16 cellular contexts compared by ENCODE assay signal in genomic region chr16:18805257-18805773, GRCh38. TPM values are rescaled to one million over a fixed set of nuclear protein-coding genes. Genes with fewer than 3 reads are reported as not detected.
DNase-seq lines count a peak whose midpoint lies in the region; ATAC-seq, FAIRE-seq and TF ChIP-seq lines count a peak whose summit lies in the region.
"Had no signal": no experiment of that assay in that cellular context is flagged by ENCODE, and none has a peak within 500 bp of the region (broad histone marks: within the 10 kb centered on the region; RNA-seq: fewer than 3 reads in every experiment).

No MANE protein-coding gene starts in this region.

- no peak for DNase-seq in activated CD8-positive, alpha-beta T cell treated with anti-CD3 and anti-CD28 coated beads for 36 hours
- DNase-seq in activated CD8-positive, alpha-beta T cell treated with anti-CD3 and anti-CD28 coated beads, Interleukin-2, amount 10 ng/mL, durations not matched to agents 7 days and 5 days, result no peak
- DNase-seq in adipocyte (ENCODE audit: low read depth), result no peak
- DNase-seq in smooth muscle cell (lab: John Stamatoyannopoulos, UW; ENCODE audit: unreplicated experiment), result no peak
- no peak for DNase-seq in NCI-H1436 (lab: John Stamatoyannopoulos, UW)
- no peak for DNase-seq in kidney
- DNase-seq in foreskin keratinocyte, result no peak
- DNase-seq: activated CD8-positive, alpha-beta memory T cell treated with anti-CD3 and anti-CD28 coated beads, Interleukin-2, amount 50 U/mL, for 48 hours; left lung; NCI-H2081; NCI-H748 treated with DMSO at 0.1 percent for 48 hours had no signal

- H4K20me1 ChIP-seq in smooth muscle cell (ENCODE audit: low read depth), result peaks cover 6% of the 10 kb centered on the region

- no peak for TF ChIP-seq CTCF in activated CD8-positive, alpha-beta T cell treated with anti-CD3 and anti-CD28 coated beads for 36 hours (IDR thresholded peaks at IDR 0.05)
- no peak for TF ChIP-seq CTCF in smooth muscle cell (IDR thresholded peaks at IDR 0.05; ENCODE audit: borderline replicate concordance, insufficient read depth, poor library complexity, severe bottlenecking)
- TF ChIP-seq CTCF in kidney (IDR thresholded peaks at IDR 0.05; ENCODE audit: borderline replicate concordance, extremely low read depth, insufficient read depth), result no peak
- no peak for TF ChIP-seq CTCF in foreskin keratinocyte (conservative IDR thresholded peaks at IDR 0.05)

- H3K4me1 ChIP-seq in adipocyte (ENCODE audit: control insufficient read depth, insufficient read depth, low read length) (peaks cover 36% of the 10 kb centered on the region), smooth muscle cell (ENCODE audit: low read depth) (peaks cover 11% of the 10 kb centered on the region), kidney (ENCODE audit: control insufficient read depth in 1 of 2, insufficient read depth in 1 of 2, low read depth in 1 of 2, low read length in 2 of 2) (peaks cover 0 to 7% of the 10 kb centered on the region in 2 donors), foreskin keratinocyte (peaks cover 12% of the 10 kb centered on the region)

- intact Hi-C loops in activated CD8-positive, alpha-beta T cell treated with anti-CD3 and anti-CD28 coated beads for 36 hours (cut with micrococcal nuclease), result no loop called here
- intact Hi-C loops in kidney (cut with DNase I), result no loop called here

- CTCF ChIA-PET in activated CD8-positive, alpha-beta T cell treated with anti-CD3 and anti-CD28 coated beads for 36 hours (lab: Charles Lee), result interaction anchor here (1.4 to 5.2 kb wide), 2 partner anchors 12 to 30 kb away, joined by 4 to 59 read pairs; no protein-coding TSS in a partner anchor
- CTCF ChIA-PET in activated CD8-positive, alpha-beta T cell treated with anti-CD3 and anti-CD28 coated beads, Interleukin-2, amount 10 ng/mL, durations not matched to agents 7 days and 5 days (lab: Charles Lee), result interaction anchor here (0.9 to 10.6 kb wide), 5 partner anchors 10 to 164 kb away, joined by 3 to 142 read pairs (median 11); partner anchors contain the start of gene RPS15A

- no peak overlapping the region for H3K4me2 ChIP-seq in smooth muscle cell
- H3K4me2 ChIP-seq: KMS-11 had no signal

- H3K4me3 Mint-ChIP-seq in activated CD8-positive, alpha-beta T cell treated with anti-CD3 and anti-CD28 coated beads for 36 hours, result no peak overlapping the region
- no peak overlapping the region for H3K4me3 Mint-ChIP-seq in activated CD8-positive, alpha-beta T cell treated with anti-CD3 and anti-CD28 coated beads, Interleukin-2, amount 10 ng/mL, durations not matched to agents 7 days and 5 days
- H3K4me3 Mint-ChIP-seq: dendritic cell treated with granulocyte-macrophage colony-stimulating factor and Interleukin-4, amounts not matched to agents 40 ng/mL and 50 ng/mL, for 4 days had no signal

- WGBS in smooth muscle cell (ENCODE audit: low lambda C conversion rate), result 21% methylated on average over 2 of the region's 2 CpGs

- H3K9me3 ChIP-seq in KOPT-K1 (ENCODE audit: insufficient read depth, low read length, poor library complexity, severe bottlenecking), result no peaks in the 10 kb centered on the region
- no peaks in the 10 kb centered on the region for H3K9me3 ChIP-seq in adipocyte (ENCODE audit: control insufficient read depth, low read length)
- H3K9me3 ChIP-seq in smooth muscle cell (replicated peaks; ENCODE audit: low read depth), result no peaks in the 10 kb centered on the region
- H3K9me3 ChIP-seq in kidney (ENCODE audit: control insufficient read depth in 1 of 2, low read length in 2 of 2), result no peaks in the 10 kb centered on the region
- H3K9me3 ChIP-seq: left lung had no signal

- no peak overlapping the region for H2AFZ ChIP-seq in smooth muscle cell (ENCODE audit: low read depth)

- H3K27ac Mint-ChIP-seq in activated CD8-positive, alpha-beta T cell treated with anti-CD3 and anti-CD28 coated beads for 36 hours, result peak overlapping the region; percentile 75
- no peak overlapping the region for H3K27ac Mint-ChIP-seq in activated CD8-positive, alpha-beta T cell treated with anti-CD3 and anti-CD28 coated beads, Interleukin-2, amount 10 ng/mL, durations not matched to agents 7 days and 5 days

- peaks cover 41% of the 10 kb centered on the region for H3K36me3 Mint-ChIP-seq in activated CD8-positive, alpha-beta T cell treated with anti-CD3 and anti-CD28 coated beads for 36 hours (ENCODE audit: low read depth)
- H3K36me3 Mint-ChIP-seq in activated CD8-positive, alpha-beta T cell treated with anti-CD3 and anti-CD28 coated beads, Interleukin-2, amount 10 ng/mL, durations not matched to agents 7 days and 5 days (ENCODE audit: low read depth), result peaks cover 64% of the 10 kb centered on the region

- H3K79me2 ChIP-seq in smooth muscle cell (ENCODE audit: low read depth), result peaks cover 7% of the 10 kb centered on the region

- H3K4me3 ChIP-seq in adipocyte (ENCODE audit: low read length) (no peak overlapping the region), smooth muscle cell (no peak overlapping the region), kidney (ENCODE audit: low read length in 2 of 2) (no peak overlapping the region)
- H3K4me3 ChIP-seq: left lung had no signal

- peaks cover 13% of the 10 kb centered on the region for H3F3A ChIP-seq in smooth muscle cell (ENCODE audit: low read depth)

- H3K4me1 Mint-ChIP-seq in activated CD8-positive, alpha-beta T cell treated with anti-CD3 and anti-CD28 coated beads for 36 hours (ENCODE audit: low read depth), result peaks cover 31% of the 10 kb centered on the region
- H3K4me1 Mint-ChIP-seq in activated CD8-positive, alpha-beta T cell treated with anti-CD3 and anti-CD28 coated beads, Interleukin-2, amount 10 ng/mL, durations not matched to agents 7 days and 5 days (ENCODE audit: low read depth), result peaks cover 47% of the 10 kb centered on the region

- H3K27me3 ChIP-seq in adipocyte (replicated peaks; ENCODE audit: control insufficient read depth, insufficient read depth, low read length) (no peaks in the 10 kb centered on the region), smooth muscle cell (ENCODE audit: low read depth) (no peaks in the 10 kb centered on the region), foreskin keratinocyte (no peaks in the 10 kb centered on the region)
- H3K27me3 ChIP-seq: left lung had no signal

- POLR2A ChIA-PET in activated CD8-positive, alpha-beta T cell treated with anti-CD3 and anti-CD28 coated beads for 36 hours (lab: Charles Lee), result interaction anchor here (0.8 to 9.0 kb wide), 3 partner anchors 17 to 28 kb away, joined by 3 to 210 read pairs (median 3); partner anchors contain the start of gene RPS15A
- POLR2A ChIA-PET in activated CD8-positive, alpha-beta T cell treated with anti-CD3 and anti-CD28 coated beads, Interleukin-2, amount 10 ng/mL, durations not matched to agents 7 days and 5 days (lab: Charles Lee), result interaction anchor here (2.6 kb wide), 1 partner anchor 15 kb away, joined by 22 read pairs; the partner anchor contains the start of gene RPS15A

- H3K27ac ChIP-seq in KOPT-K1 (ENCODE audit: low read depth, low read length, poor library complexity, severe bottlenecking) (peak overlapping the region; percentile 50), smooth muscle cell (ENCODE audit: low read depth) (peak overlapping the region; percentile 74), kidney (ENCODE audit: low read depth in 2 of 2, low read length in 2 of 2) (no peak overlapping the region), foreskin keratinocyte (no peak overlapping the region)
- H3K27ac ChIP-seq: KMS-11 had no signal

- ATAC-seq in activated CD8-positive, alpha-beta T cell treated with anti-CD3 and anti-CD28 coated beads for 36 hours, result no peak
- no peak for ATAC-seq in activated CD8-positive, alpha-beta T cell treated with anti-CD3 and anti-CD28 coated beads, Interleukin-2, amount 10 ng/mL, durations not matched to agents 7 days and 5 days
- no peak for ATAC-seq in foreskin keratinocyte
- ATAC-seq: left lung had no signal

- H3K9ac ChIP-seq in adipocyte (ENCODE audit: low read length) (peak overlapping the region; percentile 11), smooth muscle cell (ENCODE audit: low read depth) (no peak overlapping the region), kidney (ENCODE audit: low read length in 2 of 2) (no peak overlapping the region)
- H3K9ac ChIP-seq: KMS-11 had no signal

- H3K27me3 Mint-ChIP-seq in activated CD8-positive, alpha-beta T cell treated with anti-CD3 and anti-CD28 coated beads for 36 hours, result no peaks in the 10 kb centered on the region
- H3K27me3 Mint-ChIP-seq in activated CD8-positive, alpha-beta T cell treated with anti-CD3 and anti-CD28 coated beads, Interleukin-2, amount 10 ng/mL, durations not matched to agents 7 days and 5 days (ENCODE audit: low read depth), result no peaks in the 10 kb centered on the region
- H3K27me3 Mint-ChIP-seq: dendritic cell treated with granulocyte-macrophage colony-stimulating factor and Interleukin-4, amounts not matched to agents 40 ng/mL and 50 ng/mL, for 4 days had no signal

- no peak for FAIRE-seq in kidney (lab: Jason Lieb, UNC)
- FAIRE-seq: astrocyte, TTC549 had no signal

- peaks cover 60% of the 10 kb centered on the region for H3K36me3 ChIP-seq in KOPT-K1 (ENCODE audit: insufficient read depth, low read length)
- H3K36me3 ChIP-seq in adipocyte (ENCODE audit: control insufficient read depth, insufficient read depth, low read length, severe bottlenecking), result peaks cover 33% of the 10 kb centered on the region
- peaks cover 21% of the 10 kb centered on the region for H3K36me3 ChIP-seq in smooth muscle cell (ENCODE audit: low read depth)
- peaks cover 18 to 19% of the 10 kb centered on the region in 2 donors for H3K36me3 ChIP-seq in kidney (ENCODE audit: control insufficient read depth in 1 of 2, insufficient read depth in 2 of 2, low read length in 2 of 2)

- no peaks in the 10 kb centered on the region for H3K9me3 Mint-ChIP-seq in activated CD8-positive, alpha-beta T cell treated with anti-CD3 and anti-CD28 coated beads for 36 hours
- no peaks in the 10 kb centered on the region for H3K9me3 Mint-ChIP-seq in activated CD8-positive, alpha-beta T cell treated with anti-CD3 and anti-CD28 coated beads, Interleukin-2, amount 10 ng/mL, durations not matched to agents 7 days and 5 days (ENCODE audit: insufficient read depth)
- H3K9me3 Mint-ChIP-seq: dendritic cell treated with granulocyte-macrophage colony-stimulating factor and Interleukin-4, amounts not matched to agents 40 ng/mL and 50 ng/mL, for 4 days had no signal

RNA-seq across cellular contexts. Expression of gene ARL6IP1, which starts 4.0 kb away (rescaled TPM):
- 10 to 100 TPM; 97.0 to 97.3 TPM for total RNA-seq in activated CD8-positive, alpha-beta T cell treated with anti-CD3 and anti-CD28 coated beads for 36 hours
- total RNA-seq in activated CD8-positive, alpha-beta T cell treated with anti-CD3 and anti-CD28 coated beads, Interleukin-2, amount 10 ng/mL, durations not matched to agents 7 days and 5 days, result 100 to 1,000 TPM; 234 to 240 TPM
- 166 and 205 TPM in 2 replicates for total RNA-seq in smooth muscle cell
- 87.3 and 90.6 TPM in 2 replicates for polyA plus RNA-seq in smooth muscle cell
- total RNA-seq in kidney, result 107 TPM
- 99.5 TPM for polyA plus RNA-seq in kidney (ENCODE audit: insufficient read depth, low read depth, low replicate concordance)
- total RNA-seq in foreskin keratinocyte, result 120 and 149 TPM in 2 replicates
- 56.6 and 80.2 TPM in 2 replicates for polyA plus RNA-seq in foreskin keratinocyte

RNA-seq across cellular contexts. Expression of gene RPS15A, which starts 15.2 kb away (rescaled TPM):
- total RNA-seq in activated CD8-positive, alpha-beta T cell treated with anti-CD3 and anti-CD28 coated beads for 36 hours, result 1,000 to 10,000 TPM; 2,201 to 2,213 TPM
- 1,000 to 10,000 TPM; 1,594 to 1,602 TPM for total RNA-seq in activated CD8-positive, alpha-beta T cell treated with anti-CD3 and anti-CD28 coated beads, Interleukin-2, amount 10 ng/mL, durations not matched to agents 7 days and 5 days
- total RNA-seq in smooth muscle cell (2,766 and 3,271 TPM in 2 replicates), kidney (918 TPM), foreskin keratinocyte (1,845 and 1,875 TPM in 2 replicates)
- polyA plus RNA-seq in smooth muscle cell (589 and 653 TPM in 2 replicates), kidney (ENCODE audit: insufficient read depth, low read depth, low replicate concordance) (1,519 TPM), foreskin keratinocyte (2,705 and 2,818 TPM in 2 replicates)

Comparison
In these comparisons a context has a peak if more than half of its experiments do, and no peak if none do; other contexts are left out.
1. H3K27ac ChIP-seq: peak in KOPT-K1 (single experiment) and smooth muscle cell (single experiment); none in kidney (0 of 2) and foreskin keratinocyte (single experiment).